In genomic region chr2:46047280-46047679, GRCh38 we compare ENCODE assay signal across 23 cellular contexts.
"Had no signal": no experiment of that assay in that cellular context is flagged by ENCODE, and none has a peak within 500 bp of the region (broad histone marks: within the 10 kb centered on the region; RNA-seq: fewer than 3 reads in every experiment).

No MANE protein-coding gene starts in this region.

- H3K36me3 ChIP-seq: neutrophil, uterus had no signal

- H3K27ac ChIP-seq: body of pancreas, esophagus muscularis mucosa, neutrophil, testis, uterus had no signal

- H3K27me3 ChIP-seq: body of pancreas, esophagus muscularis mucosa, neutrophil, testis, uterus had no signal

- H3K9me3 ChIP-seq: body of pancreas, esophagus muscularis mucosa, neutrophil, testis, uterus had no signal

- H3K4me3 ChIP-seq: body of pancreas, esophagus muscularis mucosa, testis, uterus had no signal

- DNase-seq: activated B cell treated with CpG ODN at 0.5 μM for 24 hours; activated CD4-positive, alpha-beta T cell treated with anti-CD3 and anti-CD28 coated beads, Interleukin-2, amount 50 U/mL, for 1 hour; activated CD8-positive, alpha-beta memory T cell treated with anti-CD3 and anti-CD28 coated beads, Interleukin-2, amount 10 ng/mL, durations not matched to agents 7 days and 5 days; activated CD8-positive, alpha-beta T cell treated with anti-CD3 and anti-CD28 coated beads, Interleukin-2, amount 10 ng/mL, durations not matched to agents 7 days and 5 days; activated naive CD8-positive, alpha-beta T cell treated with anti-CD3 and anti-CD28 coated beads, Interleukin-2, amount 50 U/mL, for 24 hours; activated T-cell treated with anti-CD3 and anti-CD28 coated beads, Interleukin-2, amount 50 U/mL, for 48 hours; amygdala; body of pancreas; endodermal cell; foreskin melanocyte; left ventricle myocardium superior; mammary epithelial cell; naive B cell; nephron progenitor cell; small intestine; stimulated activated CD4-positive, alpha-beta T cell treated with anti-CD3 and anti-CD28 coated beads, Interleukin-1b, Interleukin-23, amount 100 ng/mL, for 48 hours; stimulated activated naive CD4-positive, alpha-beta T cell treated with Interleukin-2 at 50 U/mL for 16 hours; T-helper 1 cell; testis; trophoblast cell; uterus had no signal

- H3K4me1 ChIP-seq: esophagus muscularis mucosa, testis, uterus had no signal
